Comparison of ENCODE assay signal across 9 cellular contexts in the genomic region with DNA sequence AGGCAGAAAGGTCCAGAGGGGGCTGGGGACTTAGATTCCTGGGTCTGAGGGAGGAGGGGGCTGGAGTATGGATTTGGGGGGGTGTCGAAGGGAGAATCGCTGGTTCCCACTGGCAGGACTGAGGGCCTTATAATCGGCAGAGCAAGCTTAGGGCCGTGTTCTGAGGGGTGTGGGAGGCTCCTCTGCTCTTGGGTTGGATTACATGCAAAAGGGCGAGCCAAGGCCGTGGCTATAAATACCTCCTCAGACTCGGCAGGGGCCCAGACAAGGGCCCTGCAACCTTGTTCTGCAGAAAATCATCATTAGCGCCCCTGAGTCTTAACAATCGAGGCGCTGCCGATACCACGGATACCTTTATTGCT. TPM values are rescaled to one million over a fixed set of nuclear protein-coding genes. Genes with fewer than 3 reads are reported as not detected.
A peak's percentile ranks its signal among the peaks of the same experiment; 100 is the strongest.
DNase-seq lines count a peak whose midpoint lies in the region; ATAC-seq and TF ChIP-seq lines count a peak whose summit lies in the region.
"Had no signal": no experiment of that assay in that cellular context is flagged by ENCODE, and none has a peak within 500 bp of the region (broad histone marks: within the 10 kb centered on the region; RNA-seq: fewer than 3 reads in every experiment).

No MANE protein-coding gene starts in this region.

- no TSS peak for BruUV-seq in OCI-LY7 (replicated peaks; lab: Mats Ljungman, UMichigan)

- H3K4me1 ChIP-seq in OCI-LY7 (ENCODE audit: insufficient read depth, low read length, poor library complexity, severe bottlenecking) (peaks cover 16% of the 10 kb centered on the region), esophagus muscularis mucosa (peaks cover 55 to 69% (median 66%) of the 10 kb centered on the region in 4 donors)

- 18% methylated on average over 11 of the region's 12 CpGs for WGBS in esophagus muscularis mucosa

- peak overlapping the region; percentile 85 for H3K4me2 ChIP-seq in OCI-LY7 (ENCODE audit: low read length)

- H3K79me2 ChIP-seq in OCI-LY7 (ENCODE audit: insufficient read depth, low read depth, low read length), result no peaks in the 10 kb centered on the region

- DNase-seq in OCI-LY7 (ENCODE audit: low spot score) (no peak), esophagus muscularis mucosa (ENCODE audit: extremely low spot score) (no peak), retinal pigment epithelial cell (ENCODE audit: low read depth) (no peak), hypothalamus (lab: John Stamatoyannopoulos, UW) (no peak), G401 (ENCODE audit: low spot score) (no peak)
- DNase-seq in effector CD8-positive, alpha-beta T cell (lab: John Stamatoyannopoulos, UW), result no peak

- no peaks in the 10 kb centered on the region for H3K9me3 ChIP-seq in OCI-LY7 (ENCODE audit: low read length)
- H3K9me3 ChIP-seq in esophagus muscularis mucosa, result no peaks in the 10 kb centered on the region

- peak overlapping the region; percentile 71 for H3K4me3 ChIP-seq in OCI-LY7 (ENCODE audit: low read depth, low read length, poor library complexity, severe bottlenecking)
- H3K4me3 ChIP-seq in esophagus muscularis mucosa, result peak overlapping the region; percentile 57 to 65 (median 60)
- H3K4me3 ChIP-seq in retinal pigment epithelial cell (ENCODE audit: low read length), result peak overlapping the region; percentile 82

- POLR2A ChIA-PET in OCI-LY7 (lab: Charles Lee), result no interaction called here

- H2AFZ ChIP-seq in OCI-LY7 (ENCODE audit: low read length), result peak overlapping the region; percentile 67; the same call in 1 of the 2 replicates

- H3K36me3 ChIP-seq in OCI-LY7 (ENCODE audit: insufficient read depth, low read length), result no peaks in the 10 kb centered on the region
- peaks cover 0 to 31% (median 7%) of the 10 kb centered on the region in 4 donors for H3K36me3 ChIP-seq in esophagus muscularis mucosa

- no peaks in the 10 kb centered on the region for H3K9me2 ChIP-seq in OCI-LY7 (ENCODE audit: insufficient read depth, low read length)

- no peaks in the 10 kb centered on the region for H3K27me3 ChIP-seq in esophagus muscularis mucosa

- no peaks in the 10 kb centered on the region for H4K20me1 ChIP-seq in OCI-LY7 (ENCODE audit: insufficient read depth, low read length)

- peak overlapping the region; percentile 67 for H3K27ac ChIP-seq in OCI-LY7 (ENCODE audit: low read depth, low read length, poor library complexity, severe bottlenecking)
- H3K27ac ChIP-seq in esophagus muscularis mucosa (replicated peaks in 1 of 4), result peak overlapping the region; percentile 87 to 94 (median 88)

- intact Hi-C loops in OCI-LY7 (cut with micrococcal nuclease; ENCODE audit: unreplicated experiment), result no loop called here
- intact Hi-C loops in esophagus muscularis mucosa (cut with DNase I), result no loop called here

- no peak for TF ChIP-seq EP300 in esophagus muscularis mucosa (IDR thresholded peaks at IDR 0.05)

- in situ Hi-C loops in G401 (cut with HindIII; ENCODE audit: low sequenced_read_pairs), result no loop called here

- TF ChIP-seq POLR2A in esophagus muscularis mucosa (IDR thresholded peaks at IDR 0.05; ENCODE audit: low read depth), result no peak

- TF ChIP-seq CTCF in OCI-LY7 (conservative IDR thresholded peaks at IDR 0.05; ENCODE audit: low read length) (no peak), esophagus muscularis mucosa (IDR thresholded peaks at IDR 0.05) (no peak), retinal pigment epithelial cell (conservative IDR thresholded peaks at IDR 0.05; ENCODE audit: low read depth, low read length) (no peak)

- CTCF ChIA-PET in OCI-LY7 (lab: Charles Lee; ENCODE audit: unreplicated experiment), result no interaction called here

- ATAC-seq in GM18498 (IDR thresholded peaks at IDR 0.05; ENCODE audit: unreplicated experiment) (peak; percentile 6), GM18873 (IDR thresholded peaks at IDR 0.05; ENCODE audit: low FRiP score, unreplicated experiment) (no peak)

RNA-seq across cellular contexts. Expression of gene MAMSTR, which starts 0.7 kb away (rescaled TPM):
- total RNA-seq in OCI-LY7 (2014; rRNA removed; shearing (Covaris generic)), result 1.1 and 1.2 TPM in 2 replicates
- total RNA-seq in OCI-LY7 (2022) (1.2 and 1.8 TPM in 2 replicates), esophagus muscularis mucosa (1 to 10 TPM in 3 of 4 donors, under 1 TPM in 1; 0.99 to 2.9 (median 1.8) TPM)
- total RNA-seq in G401 (2014; rRNA removed; shearing (Covaris generic)), result 0.37 and 1.5 TPM in 2 replicates

RNA-seq across cellular contexts. Expression of gene RASIP1, which starts 20.2 kb away (rescaled TPM):
- 0.09 TPM in 1 of 2 replicates, not detected in the other for total RNA-seq in OCI-LY7 (2014; rRNA removed; shearing (Covaris generic))
- total RNA-seq in OCI-LY7 (2022) (0.31 and 0.36 TPM in 2 replicates), esophagus muscularis mucosa (10 to 100 TPM; 15.0 to 27.7 (median 22.8) TPM)
- 2.8 and 27.4 TPM in 2 replicates for total RNA-seq in G401 (2014; rRNA removed; shearing (Covaris generic))

RNA-seq across cellular contexts. Expression of gene FUT2, which starts 24.5 kb away (rescaled TPM):
- total RNA-seq in OCI-LY7 (2014; rRNA removed; shearing (Covaris generic)), result not detected in 2 replicates
- total RNA-seq in OCI-LY7 (2022) (not detected in 2 replicates), esophagus muscularis mucosa (not detected)
- not detected in 2 replicates for total RNA-seq in G401 (2014; rRNA removed; shearing (Covaris generic))
- total RNA-seq: pulmonary artery endothelial cell had no signal

RNA-seq across cellular contexts. Expression of gene IZUMO1, which starts 26.5 kb away (rescaled TPM):
- not detected in 2 replicates for total RNA-seq in OCI-LY7 (2014; rRNA removed; shearing (Covaris generic))
- total RNA-seq in OCI-LY7 (2022) (not detected in 2 replicates), esophagus muscularis mucosa (not detected)
- not detected in 2 replicates for total RNA-seq in G401 (2014; rRNA removed; shearing (Covaris generic))

RNA-seq across cellular contexts. Expression of gene FUT1, which starts 32.2 kb away (rescaled TPM):
- 0.03 and 0.08 TPM in 2 replicates for total RNA-seq in OCI-LY7 (2014; rRNA removed; shearing (Covaris generic))
- total RNA-seq in OCI-LY7 (2022), result not detected in 2 replicates
- total RNA-seq in esophagus muscularis mucosa, result 1 to 10 TPM in 3 of 4 donors, under 1 TPM in 1; 0.83 to 2.5 (median 2.1) TPM
- not detected in 2 replicates for total RNA-seq in G401 (2014; rRNA removed; shearing (Covaris generic))
